ENCODE assay signal across 21 cellular contexts in genomic region chr1:152170287-152170933, GRCh38. TPM values are rescaled to one million over a fixed set of nuclear protein-coding genes. Genes with fewer than 3 reads are reported as not detected.
DNase-seq lines count a peak whose midpoint lies in the region; ATAC-seq and TF ChIP-seq lines count a peak whose summit lies in the region.
"Had no signal": no experiment of that assay in that cellular context is flagged by ENCODE, and none has a peak within 500 bp of the region (broad histone marks: within the 10 kb centered on the region; RNA-seq: fewer than 3 reads in every experiment).

No MANE protein-coding gene starts in this region.

- H4K20me1 ChIP-seq in KMS-11 (ENCODE audit: insufficient read depth) (no peaks in the 10 kb centered on the region), PC-9 (ENCODE audit: insufficient read depth) (no peaks in the 10 kb centered on the region)

- no peak overlapping the region for H3K4ac ChIP-seq in mesenchymal stem cell (ENCODE audit: low read depth in 1 of 2, low read length in 2 of 2)

- H2AFZ ChIP-seq in KMS-11 (ENCODE audit: low read depth) = no peak overlapping the region; the same call in 1 of the 2 replicates
- no peak overlapping the region for H2AFZ ChIP-seq in mesenchymal stem cell (ENCODE audit: low read depth, low read length)
- H2AFZ ChIP-seq in PC-9 = no peak overlapping the region
- H2AFZ ChIP-seq: GM23248 had no signal

- intact Hi-C loops in PC-9 (cut with micrococcal nuclease; ENCODE audit: unreplicated experiment) (no loop called here), aorta (cut with DNase I) (no loop called here)

- no TSS peak for BruUV-seq in PC-9 (replicated peaks; lab: Mats Ljungman, UMichigan)

- H3K27ac ChIP-seq in KMS-11 (no peak overlapping the region), mesenchymal stem cell (ENCODE audit: low read length, poor library complexity, severe bottlenecking) (no peak overlapping the region), PC-9 (no peak overlapping the region), aorta (ENCODE audit: low read depth in 1 of 2, low read length in 2 of 2) (no peak overlapping the region)
- H3K27ac ChIP-seq: C4-2B, GM23248, HL-60, SJCRH30 had no signal

- H3K79me2 ChIP-seq in KMS-11 (ENCODE audit: insufficient read depth, low read depth) = no peaks in the 10 kb centered on the region
- H3K79me2 ChIP-seq in PC-9 (ENCODE audit: low read depth) = no peaks in the 10 kb centered on the region

- peak overlapping the region; percentile 14 for H2AK5ac ChIP-seq in mesenchymal stem cell (ENCODE audit: low read length, severe bottlenecking)

- POLR2A ChIA-PET in PC-9 (lab: Charles Lee; ENCODE audit: unreplicated experiment) = no interaction called here

- H3K18ac ChIP-seq in mesenchymal stem cell (ENCODE audit: low read depth in 1 of 2, low read length in 2 of 2) = no peak overlapping the region

- DNase-seq in NOMO-1 treated with DMSO at 0.1 percent for 48 hours (lab: John Stamatoyannopoulos, UW; ENCODE audit: unreplicated experiment) (peak; percentile 31), NOMO-1 treated with dmso at 0.1 percent for 144 hours (lab: John Stamatoyannopoulos, UW; ENCODE audit: unreplicated experiment) (no peak), RPMI8226 (peak; percentile 36), mesenchymal stem cell (no peak), PC-9 (no peak), aorta (no peak)
- DNase-seq: DMS79 treated with DMSO at 0.1 percent for 48 hours, GM23248, KG1, NCI-H1105, NCI-H446 treated with DMSO at 0.1 percent for 48 hours, NCI-H526 treated with DMSO at 0.1 percent for 48 hours, SJCRH30, T-helper 1 cell had no signal

- H3K36me3 ChIP-seq in KMS-11 (ENCODE audit: insufficient read depth) (no peaks in the 10 kb centered on the region), mesenchymal stem cell (ENCODE audit: control insufficient read depth in 1 of 2, insufficient read depth in 2 of 2, low read depth in 1 of 2, low read length in 2 of 2) (no peaks in the 10 kb centered on the region), PC-9 (ENCODE audit: low read depth) (no peaks in the 10 kb centered on the region), aorta (ENCODE audit: control insufficient read depth in 1 of 2, insufficient read depth in 2 of 2, low read length in 1 of 2) (no peaks in the 10 kb centered on the region)
- H3K36me3 ChIP-seq: HAP-1, SJCRH30 had no signal

- no peak overlapping the region for H4K91ac ChIP-seq in mesenchymal stem cell (ENCODE audit: low read length)

- CTCF ChIA-PET in PC-9 (lab: Charles Lee) = interaction anchor here (1.2 kb wide), 1 partner anchor 12 kb away, joined by 3 read pairs; no protein-coding TSS in a partner anchor

- no peak overlapping the region for H3K23ac ChIP-seq in mesenchymal stem cell (ENCODE audit: low read length in 2 of 2)

- H2BK120ac ChIP-seq in mesenchymal stem cell (ENCODE audit: low read depth, low read length) = no peak overlapping the region

- no peak overlapping the region for H2BK5ac ChIP-seq in mesenchymal stem cell (ENCODE audit: low read depth, low read length, poor library complexity, severe bottlenecking)

- 53% methylated on average over 5 of the region's 5 CpGs for WGBS in mesenchymal stem cell
- 58 to 63% methylated on average over 5 of the region's 5 CpGs for WGBS in aorta, 2 donors

- H3K9ac ChIP-seq in KMS-11 (no peak overlapping the region), mesenchymal stem cell (ENCODE audit: low read length) (no peak overlapping the region)
- H3K9ac ChIP-seq: GM23248 had no signal

- H3K79me1 ChIP-seq in mesenchymal stem cell (replicated peaks; ENCODE audit: low read length, poor library complexity, severe bottlenecking) = no peaks in the 10 kb centered on the region

- H3K4me2 ChIP-seq in KMS-11 (peak overlapping the region; percentile 27; the same call in 1 of the 2 replicates), mesenchymal stem cell (ENCODE audit: low read length, poor library complexity, severe bottlenecking) (no peak overlapping the region), PC-9 (no peak overlapping the region)

- ATAC-seq in aorta (ENCODE audit: low FRiP score) (no peak), GM21360 (IDR thresholded peaks at IDR 0.05; ENCODE audit: unreplicated experiment) (no peak)

- H3K14ac ChIP-seq in mesenchymal stem cell (ENCODE audit: low read length in 2 of 2) = no peak overlapping the region

- no peaks in the 10 kb centered on the region for H3K9me2 ChIP-seq in PC-9 (ENCODE audit: insufficient read depth)

- no peak overlapping the region for H3K4me3 ChIP-seq in KMS-11 (IDR thresholded peaks at IDR 0.05; ENCODE audit: insufficient read depth, low read depth, low read length)
- no peak overlapping the region for H3K4me3 ChIP-seq in mesenchymal stem cell (ENCODE audit: insufficient read depth in 1 of 2, low read depth in 1 of 2, low read length in 2 of 2)
- H3K4me3 ChIP-seq in PC-9 = no peak overlapping the region
- no peak overlapping the region for H3K4me3 ChIP-seq in aorta (ENCODE audit: low read length in 2 of 2)
- H3K4me3 ChIP-seq: GM23248, HAP-1, SJCRH30 had no signal

- H2BK15ac ChIP-seq in mesenchymal stem cell (ENCODE audit: low read depth, poor library complexity, severe bottlenecking) = no peak overlapping the region

- H3F3A ChIP-seq in PC-9 (ENCODE audit: insufficient read depth, low read depth) = peaks cover 24% of the 10 kb centered on the region

- peaks cover 40% of the 10 kb centered on the region for H3K4me1 ChIP-seq in KMS-11 (ENCODE audit: low read depth, poor library complexity, severe bottlenecking)
- H3K4me1 ChIP-seq in mesenchymal stem cell (ENCODE audit: control insufficient read depth, insufficient read depth, low read depth, low read length) = peaks cover 9% of the 10 kb centered on the region
- H3K4me1 ChIP-seq in PC-9 (replicated peaks; ENCODE audit: insufficient read depth) = peaks cover 45% of the 10 kb centered on the region
- H3K4me1 ChIP-seq in aorta (ENCODE audit: control insufficient read depth in 1 of 2, insufficient read depth in 2 of 2, low read length in 2 of 2) = no peaks in the 10 kb centered on the region
- H3K4me1 ChIP-seq: HAP-1, SJCRH30 had no signal

- no peak overlapping the region for H2BK12ac ChIP-seq in mesenchymal stem cell (ENCODE audit: low read length in 2 of 2)

- no peaks in the 10 kb centered on the region for H3K9me3 ChIP-seq in mesenchymal stem cell (ENCODE audit: control insufficient read depth, low read length)
- H3K9me3 ChIP-seq in PC-9 (ENCODE audit: insufficient read depth, low read depth) = no peaks in the 10 kb centered on the region
- no peaks in the 10 kb centered on the region for H3K9me3 ChIP-seq in aorta (ENCODE audit: control insufficient read depth, low read length)
- H3K9me3 ChIP-seq: HAP-1, SJCRH30 had no signal

- TF ChIP-seq CTCF in KMS-11 (conservative IDR thresholded peaks at IDR 0.05; ENCODE audit: low read depth, low read length) (no peak), PC-9 (conservative IDR thresholded peaks at IDR 0.05) (no peak)

- H4K8ac ChIP-seq in mesenchymal stem cell (ENCODE audit: low read length) = no peak overlapping the region

- H3K27me3 ChIP-seq in KMS-11 (ENCODE audit: insufficient read depth, low read depth) (no peaks in the 10 kb centered on the region), mesenchymal stem cell (ENCODE audit: control insufficient read depth in 1 of 2, insufficient read depth in 1 of 2, low read length in 2 of 2) (peaks cover 30 to 43% of the 10 kb centered on the region in 2 experiments), PC-9 (ENCODE audit: insufficient read depth, low read depth) (no peaks in the 10 kb centered on the region), aorta (ENCODE audit: control insufficient read depth in 1 of 2, insufficient read depth in 2 of 2, low read length in 1 of 2) (no peaks in the 10 kb centered on the region)
- H3K27me3 ChIP-seq: SJCRH30 had no signal

RNA-seq across cellular contexts. Expression of gene RPTN, which starts 11.4 kb away (rescaled TPM):
- polyA plus RNA-seq in mesenchymal stem cell (2013, experiment 1 of 2) = not detected
- not detected for polyA plus RNA-seq in mesenchymal stem cell (2013, experiment 2 of 2)
- not detected in 2 replicates for total RNA-seq in PC-9 (2021)
- not detected for total RNA-seq in aorta
- polyA plus RNA-seq in aorta = not detected
- total RNA-seq: A172, GM23248, HT-29, SJCRH30 had no signal

RNA-seq across cellular contexts. Expression of gene HRNR, which starts 53.6 kb away (rescaled TPM):
- not detected for polyA plus RNA-seq in mesenchymal stem cell (2013, experiment 1 of 2)
- polyA plus RNA-seq in mesenchymal stem cell (2013, experiment 2 of 2) = not detected
- total RNA-seq in PC-9 (2021) = not detected in 2 replicates
- not detected for total RNA-seq in aorta
- polyA plus RNA-seq in aorta = not detected
- total RNA-seq: A172, GM23248, HT-29, SJCRH30 had no signal

RNA-seq across cellular contexts. Expression of gene TCHH, which starts 55.2 kb away (rescaled TPM):
- not detected for polyA plus RNA-seq in mesenchymal stem cell (2013, experiment 1 of 2)
- polyA plus RNA-seq in mesenchymal stem cell (2013, experiment 2 of 2) = not detected
- 0.04 TPM in 1 of 2 replicates, not detected in the other for total RNA-seq in PC-9 (2021)
- total RNA-seq in aorta = under 1 TPM; 0.16 to 0.27 TPM
- under 1 TPM in 1 of 2 donors, not detected in 1; 0.13 TPM for polyA plus RNA-seq in aorta
- total RNA-seq: A172, HT-29, SJCRH30 had no signal

Comparison
In these comparisons a context has a peak if more than half of its experiments do, and no peak if none do; other contexts are left out.
1. DNase-seq: peak in NOMO-1 treated with DMSO at 0.1 percent for 48 hours (single experiment) and RPMI8226 (single experiment); none in NOMO-1 treated with dmso at 0.1 percent for 144 hours (single experiment), mesenchymal stem cell (single experiment), PC-9 (0 of 2) and aorta (0 of 2).